In the genomic region with DNA sequence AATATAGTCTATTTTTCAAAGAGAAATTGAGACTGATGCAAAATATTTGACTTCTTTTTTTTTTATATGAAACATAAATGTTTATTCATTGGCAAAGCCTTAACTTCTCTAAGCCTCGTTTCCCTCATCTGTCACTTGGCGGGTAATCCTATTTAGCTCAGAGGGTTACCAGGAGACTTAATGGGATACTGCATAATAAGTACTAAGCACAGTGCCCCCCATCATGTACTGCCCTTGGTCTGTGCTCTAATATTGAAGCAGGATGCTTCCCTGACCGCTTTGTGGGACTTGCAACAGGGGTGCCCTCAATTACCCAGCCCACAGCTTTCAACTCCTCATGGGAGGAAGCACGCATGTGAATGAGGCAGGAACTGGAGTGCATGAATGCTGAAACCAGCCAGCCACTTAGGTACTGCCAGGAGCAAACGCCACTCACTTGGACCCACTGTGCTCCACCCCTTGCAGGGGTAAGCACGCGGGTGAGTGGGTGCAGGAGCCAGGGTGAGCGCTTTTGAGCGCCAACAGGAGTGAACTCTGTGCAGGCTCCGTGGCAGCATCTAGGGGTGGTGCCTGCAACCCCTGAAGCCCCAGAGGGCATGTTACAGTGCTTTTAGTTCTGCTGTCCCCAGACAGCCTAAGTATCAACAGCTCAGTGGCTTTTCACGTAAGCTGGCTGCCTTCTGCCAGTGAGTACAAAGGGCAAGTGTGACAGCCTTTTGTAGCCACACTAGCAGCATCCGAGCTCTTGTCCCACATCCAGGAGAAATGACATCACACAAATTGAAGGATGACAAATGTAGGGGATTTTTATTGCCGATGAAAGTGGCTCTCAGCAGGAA, we compare ENCODE assay signal across 22 cellular contexts.
DNase-seq lines count a peak whose midpoint lies in the region; ATAC-seq, FAIRE-seq and TF ChIP-seq lines count a peak whose summit lies in the region.
"Had no signal": no experiment of that assay in that cellular context is flagged by ENCODE, and none has a peak within 500 bp of the region (broad histone marks: within the 10 kb centered on the region; RNA-seq: fewer than 3 reads in every experiment).

No MANE protein-coding gene starts in this region.

- no peak overlapping the region for H2AFZ ChIP-seq in neural progenitor cell (replicated peaks)

- H3K36me3 ChIP-seq in neural progenitor cell = peaks cover 4% of the 10 kb centered on the region

- peaks cover 68% of the 10 kb centered on the region for H3K36me3 Mint-ChIP-seq in neural progenitor cell
- H3K36me3 Mint-ChIP-seq in activated T-helper 1 cell treated with anti-CD3 and anti-CD28 coated beads, Interleukin-12 subunit alpha, Interleukin-12 subunit beta, Interleukin-2, Interleukin-4 antibody, amounts not matched to agents 30 ng/mL and 10 ng/mL and 1 ng/mL, durations not matched to agents 14 hours and 24 hours and 36 hours (ENCODE audit: low read depth) = no peaks in the 10 kb centered on the region
- H3K36me3 Mint-ChIP-seq: CD14-positive monocyte had no signal

- no peaks in the 10 kb centered on the region for H3K9me3 ChIP-seq in neural progenitor cell (ENCODE audit: low read depth)

- H3K27ac Mint-ChIP-seq in neural progenitor cell = no peak overlapping the region
- H3K27ac Mint-ChIP-seq in activated T-helper 1 cell treated with anti-CD3 and anti-CD28 coated beads, Interleukin-12 subunit alpha, Interleukin-12 subunit beta, Interleukin-2, Interleukin-4 antibody, amounts not matched to agents 30 ng/mL and 10 ng/mL and 1 ng/mL, durations not matched to agents 14 hours and 24 hours and 36 hours = no peak overlapping the region
- H3K27ac Mint-ChIP-seq: B cell, CD14-positive monocyte had no signal

- H3K4me3 Mint-ChIP-seq in neural progenitor cell = no peak overlapping the region
- no peak overlapping the region for H3K4me3 Mint-ChIP-seq in activated T-helper 1 cell treated with anti-CD3 and anti-CD28 coated beads, Interleukin-12 subunit alpha, Interleukin-12 subunit beta, Interleukin-2, Interleukin-4 antibody, amounts not matched to agents 30 ng/mL and 10 ng/mL and 1 ng/mL, durations not matched to agents 14 hours and 24 hours and 36 hours
- H3K4me3 Mint-ChIP-seq: B cell, CD14-positive monocyte had no signal

- intact Hi-C loops in activated T-helper 1 cell treated with anti-CD3 and anti-CD28 coated beads, Interleukin-12 subunit alpha, Interleukin-12 subunit beta, Interleukin-2, Interleukin-4 antibody, amounts not matched to agents 30 ng/mL and 10 ng/mL and 1 ng/mL, durations not matched to agents 14 hours and 24 hours and 36 hours (cut with micrococcal nuclease) = no loop called here

- peaks cover 49% of the 10 kb centered on the region for H4K20me1 ChIP-seq in neural progenitor cell (ENCODE audit: low read depth)

- TF ChIP-seq CTCF in D721Med (IDR thresholded peaks at IDR 0.05; ENCODE audit: insufficient read depth, missing control alignments) (no peak), neural progenitor cell (IDR thresholded peaks at IDR 0.05) (no peak)

- peak overlapping the region; percentile 1 for H3K4me2 ChIP-seq in neural progenitor cell

- H3K9ac ChIP-seq in neural progenitor cell = no peak overlapping the region

- peaks cover 30% of the 10 kb centered on the region for H3K4me1 Mint-ChIP-seq in neural progenitor cell
- H3K4me1 Mint-ChIP-seq in activated T-helper 1 cell treated with anti-CD3 and anti-CD28 coated beads, Interleukin-12 subunit alpha, Interleukin-12 subunit beta, Interleukin-2, Interleukin-4 antibody, amounts not matched to agents 30 ng/mL and 10 ng/mL and 1 ng/mL, durations not matched to agents 14 hours and 24 hours and 36 hours (ENCODE audit: low read depth) = no peaks in the 10 kb centered on the region
- H3K4me1 Mint-ChIP-seq: B cell, CD14-positive monocyte had no signal

- H3F3A ChIP-seq in neural progenitor cell (ENCODE audit: low read depth) = peaks cover 23% of the 10 kb centered on the region

- peaks cover 84% of the 10 kb centered on the region for H3K79me2 ChIP-seq in neural progenitor cell (ENCODE audit: low read depth)

- H3K27me3 Mint-ChIP-seq in neural progenitor cell (ENCODE audit: insufficient read depth, low read depth) = no peaks in the 10 kb centered on the region
- no peaks in the 10 kb centered on the region for H3K27me3 Mint-ChIP-seq in activated T-helper 1 cell treated with anti-CD3 and anti-CD28 coated beads, Interleukin-12 subunit alpha, Interleukin-12 subunit beta, Interleukin-2, Interleukin-4 antibody, amounts not matched to agents 30 ng/mL and 10 ng/mL and 1 ng/mL, durations not matched to agents 14 hours and 24 hours and 36 hours (ENCODE audit: insufficient read depth)
- H3K27me3 Mint-ChIP-seq: B cell had no signal

- peaks cover 30% of the 10 kb centered on the region for H3K4me1 ChIP-seq in neural progenitor cell

- no peak overlapping the region for H3K4me3 ChIP-seq in neural progenitor cell
- H3K4me3 ChIP-seq: SK-N-MC had no signal

- DNase-seq in D721Med (ENCODE audit: insufficient read length, low spot score) (peak; percentile 42), NCI-H82 treated with DMSO at 0.1 percent for 48 hours (lab: John Stamatoyannopoulos, UW; ENCODE audit: unreplicated experiment) (peak; percentile 95), globus pallidus (ENCODE audit: low spot score) (peak; percentile 42), neural progenitor cell (ENCODE audit: low spot score) (no peak), 8988T (no peak), GM03348 (ENCODE audit: low spot score) (no peak)
- DNase-seq in activated T-helper 1 cell treated with anti-CD3 and anti-CD28 coated beads, Interleukin-12 subunit alpha, Interleukin-12 subunit beta, Interleukin-2, Interleukin-4 antibody, amounts not matched to agents 30 ng/mL and 10 ng/mL and 1 ng/mL, durations not matched to agents 14 hours and 24 hours and 36 hours (ENCODE audit: low spot score) = no peak
- DNase-seq: DND-41; Kasumi-1; NCI-H1694; NCI-H2081; NCI-H2171 treated with DMSO at 0.1 percent for 48 hours; NCI-H69; NK-92 treated with Interleukin-12 subunit alpha and Interleukin-12 subunit beta, amount 100 ng/mL, for 24 hours; SHP77 treated with DMSO at 0.1 percent for 48 hours had no signal

- no peak overlapping the region for H3K27ac ChIP-seq in neural progenitor cell
- H3K27ac ChIP-seq: RWPE1, SK-N-MC had no signal

- H3K9me3 Mint-ChIP-seq in neural progenitor cell = peaks cover 22% of the 10 kb centered on the region
- H3K9me3 Mint-ChIP-seq in activated T-helper 1 cell treated with anti-CD3 and anti-CD28 coated beads, Interleukin-12 subunit alpha, Interleukin-12 subunit beta, Interleukin-2, Interleukin-4 antibody, amounts not matched to agents 30 ng/mL and 10 ng/mL and 1 ng/mL, durations not matched to agents 14 hours and 24 hours and 36 hours = no peaks in the 10 kb centered on the region

- H3K27me3 ChIP-seq in neural progenitor cell = no peaks in the 10 kb centered on the region

- peak; percentile 94 for FAIRE-seq in D721Med (lab: Jason Lieb, UNC)
- FAIRE-seq: A204.1, GM12892 had no signal

- ATAC-seq in HG02763 (IDR thresholded peaks at IDR 0.05; ENCODE audit: unreplicated experiment) = no peak

Comparison
In these comparisons a context has a peak if more than half of its experiments do, and no peak if none do; other contexts are left out.
1. DNase-seq: peak in D721Med (single experiment), NCI-H82 treated with DMSO at 0.1 percent for 48 hours (single experiment) and globus pallidus (single experiment); none in neural progenitor cell (single experiment), 8988T (single experiment), activated T-helper 1 cell treated with anti-CD3 and anti-CD28 coated beads, Interleukin-12 subunit alpha, Interleukin-12 subunit beta, Interleukin-2, Interleukin-4 antibody, amounts not matched to agents 30 ng/mL and 10 ng/mL and 1 ng/mL, durations not matched to agents 14 hours and 24 hours and 36 hours (single experiment) and GM03348 (single experiment).